In genomic region chr17:78884148-78884870, GRCh38 we compare ENCODE assay signal across 8 cellular contexts. TPM values are rescaled to one million over a fixed set of nuclear protein-coding genes. Genes with fewer than 3 reads are reported as not detected.
DNase-seq lines count a peak whose midpoint lies in the region; ATAC-seq and TF ChIP-seq lines count a peak whose summit lies in the region.
"Had no signal": no experiment of that assay in that cellular context is flagged by ENCODE, and none has a peak within 500 bp of the region (broad histone marks: within the 10 kb centered on the region; RNA-seq: fewer than 3 reads in every experiment).

No MANE protein-coding gene starts in this region.

- TF ChIP-seq RAD21 in neural cell (conservative IDR thresholded peaks at IDR 0.05), result no peak

- H3K27ac ChIP-seq in SJCRH30, result peak overlapping the region; percentile 98
- H3K27ac ChIP-seq in esophagus squamous epithelium, result peak overlapping the region; percentile 78 to 96 (median 92)
- H3K27ac ChIP-seq in neural cell (ENCODE audit: low read length), result peak overlapping the region; percentile 87
- H3K27ac ChIP-seq in vagina, result peak overlapping the region; percentile 99
- H3K27ac ChIP-seq: KMS-11 had no signal

- no peak for ATAC-seq in mucosa of descending colon

- peak overlapping the region; percentile 76 for H3K9ac ChIP-seq in neural cell (ENCODE audit: low read length)
- H3K9ac ChIP-seq: KMS-11 had no signal

- peak overlapping the region; percentile 48 for H3K4me3 ChIP-seq in SJCRH30
- peak overlapping the region in 3 of 4 donors; percentile 16 to 55 (median 29) for H3K4me3 ChIP-seq in esophagus squamous epithelium
- peak overlapping the region; percentile 61 for H3K4me3 ChIP-seq in neural cell (ENCODE audit: low read length)
- H3K4me3 ChIP-seq in vagina, result peak overlapping the region; percentile 34 to 52
- H3K4me3 ChIP-seq in mucosa of descending colon, result no peak overlapping the region

- peaks cover 10% of the 10 kb centered on the region for H3F3A ChIP-seq in neural cell (ENCODE audit: insufficient read depth, low read length, poor library complexity, severe bottlenecking)

- H3K36me3 ChIP-seq in SJCRH30 (no peaks in the 10 kb centered on the region), esophagus squamous epithelium (no peaks in the 10 kb centered on the region), neural cell (ENCODE audit: insufficient read depth, low read length) (no peaks in the 10 kb centered on the region), vagina (no peaks in the 10 kb centered on the region), mucosa of descending colon (ENCODE audit: low read depth) (no peaks in the 10 kb centered on the region)

- H3K4me1 ChIP-seq in SJCRH30 (peaks cover 44% of the 10 kb centered on the region), esophagus squamous epithelium (peaks cover 32 to 86% (median 56%) of the 10 kb centered on the region in 3 donors), vagina (peaks cover 76% of the 10 kb centered on the region), mucosa of descending colon (ENCODE audit: low read depth) (peaks cover 14% of the 10 kb centered on the region)

- TF ChIP-seq CTCF in esophagus squamous epithelium (IDR thresholded peaks at IDR 0.05), result no peak
- TF ChIP-seq CTCF in neural cell (IDR thresholded peaks at IDR 0.05; ENCODE audit: poor library complexity, severe bottlenecking), result no peak
- no peak for TF ChIP-seq CTCF in vagina (IDR thresholded peaks at IDR 0.05)
- TF ChIP-seq CTCF in mucosa of descending colon (IDR thresholded peaks at IDR 0.05), result no peak

- no peaks in the 10 kb centered on the region for H3K9me3 ChIP-seq in SJCRH30 (replicated peaks)
- no peaks in the 10 kb centered on the region for H3K9me3 ChIP-seq in esophagus squamous epithelium
- H3K9me3 ChIP-seq in neural cell (ENCODE audit: low read length), result no peaks in the 10 kb centered on the region
- H3K9me3 ChIP-seq in vagina, result no peaks in the 10 kb centered on the region
- H3K9me3 ChIP-seq in mucosa of descending colon, result no peaks in the 10 kb centered on the region

- peak; percentile 56 to 65 for DNase-seq in SJCRH30
- no peak for DNase-seq in esophagus squamous epithelium (lab: John Stamatoyannopoulos, UW)
- no peak for DNase-seq in vagina (ENCODE audit: extremely low spot score in 2 of 2)
- DNase-seq in NCI-H2081 (lab: John Stamatoyannopoulos, UW), result no peak
- DNase-seq in mucosa of descending colon, result no peak
- no peak for DNase-seq in dedifferentiated amniotic fluid mesenchymal stem cell (ENCODE audit: extremely low spot score)

- peak overlapping the region; percentile 56 for H2AFZ ChIP-seq in neural cell (ENCODE audit: low read depth, low read length)

- H3K9me2 ChIP-seq in neural cell (ENCODE audit: insufficient read depth, low read length), result no peaks in the 10 kb centered on the region

- no peaks in the 10 kb centered on the region for H4K20me1 ChIP-seq in neural cell (ENCODE audit: insufficient read depth)

- TF ChIP-seq POLR2A in esophagus squamous epithelium (IDR thresholded peaks at IDR 0.05), result no peak
- TF ChIP-seq POLR2A in vagina (IDR thresholded peaks at IDR 0.05), result no peak

- peak overlapping the region; percentile 55 for H3K4me2 ChIP-seq in neural cell (ENCODE audit: low read length)
- H3K4me2 ChIP-seq: KMS-11 had no signal

- no peak for TF ChIP-seq EP300 in neural cell (conservative IDR thresholded peaks at IDR 0.05; ENCODE audit: poor library complexity, severe bottlenecking)

- WGBS in esophagus squamous epithelium, 2 donors, result 57 to 75% methylated on average over 7 to 10 of the region's 21 CpGs

- peaks cover 47% of the 10 kb centered on the region for H3K79me2 ChIP-seq in neural cell (replicated peaks; ENCODE audit: insufficient read depth, low read length)

- intact Hi-C loops in esophagus squamous epithelium (cut with DNase I), result no loop called here
- intact Hi-C loops in vagina (cut with DNase I), result loop anchor here (5.0 kb wide), 1 partner anchor 38 kb away; no protein-coding TSS in a partner anchor
- intact Hi-C loops in mucosa of descending colon (cut with DNase I, micrococcal nuclease), result no loop called here

- no peaks in the 10 kb centered on the region for H3K27me3 ChIP-seq in SJCRH30
- H3K27me3 ChIP-seq in esophagus squamous epithelium, result no peaks in the 10 kb centered on the region
- H3K27me3 ChIP-seq in neural cell (ENCODE audit: insufficient read depth, low read depth, low read length), result no peaks in the 10 kb centered on the region
- no peaks in the 10 kb centered on the region for H3K27me3 ChIP-seq in vagina

TF ChIP-seq in neural cell, 6 proteins besides CTCF, POLR2A, EP300 and RAD21:
- TF ChIP-seq EZH2 (IDR thresholded peaks at IDR 0.05; ENCODE audit: borderline replicate concordance, insufficient read depth, low read length, poor library complexity, severe bottlenecking) (no peak), SMC3 (conservative IDR thresholded peaks at IDR 0.05; ENCODE audit: poor library complexity) (no peak), TAF1 (IDR thresholded peaks at IDR 0.05; ENCODE audit: low read depth) (no peak), POLR2AphosphoS5 (IDR thresholded peaks at IDR 0.05) (no peak), MXI1 (conservative IDR thresholded peaks at IDR 0.05; ENCODE audit: poor library complexity, severe bottlenecking) (no peak), REST (IDR thresholded peaks at IDR 0.05; ENCODE audit: borderline replicate concordance) (no peak)

RNA-seq across cellular contexts. Expression of gene CEP295NL, which starts 18.7 kb away (rescaled TPM):
- 1.3 TPM in 2 replicates for total RNA-seq in SJCRH30 (2014; rRNA removed; shearing (Covaris generic))
- total RNA-seq in esophagus squamous epithelium, result 1 to 10 TPM in 2 of 4 donors, under 1 TPM in 2; 0.42 to 6.9 (median 1.1) TPM
- polyA plus RNA-seq in neural cell, result not detected in 2 replicates
- 0.97 and 2.5 TPM in 2 replicates for polyA minus RNA-seq in neural cell
- 7.9 TPM for total RNA-seq in vagina
- total RNA-seq in mucosa of descending colon, result 1 to 10 TPM; 1.4 to 2.5 (median 2.0) TPM

RNA-seq across cellular contexts. Expression of gene TIMP2, which starts 40.9 kb away (rescaled TPM):
- 65.6 and 66.9 TPM in 2 replicates for total RNA-seq in SJCRH30 (2014; rRNA removed; shearing (Covaris generic))
- total RNA-seq in esophagus squamous epithelium, result 100 to 1,000 TPM in 1 of 4 donors, 10 to 100 TPM in 2, 1 to 10 TPM in 1; 6.1 to 154 (median 28.2) TPM
- 25.6 and 26.7 TPM in 2 replicates for polyA plus RNA-seq in neural cell
- 31.7 and 44.1 TPM in 2 replicates for polyA minus RNA-seq in neural cell
- 181 TPM for total RNA-seq in vagina
- 100 to 1,000 TPM in 1 of 3 donors, 10 to 100 TPM in 2; 44.9 to 268 (median 91.3) TPM for total RNA-seq in mucosa of descending colon

RNA-seq across cellular contexts. Expression of gene USP36, which starts 43.7 kb away (rescaled TPM):
- total RNA-seq in SJCRH30 (2014; rRNA removed; shearing (Covaris generic)), result 42.8 and 48.2 TPM in 2 replicates
- 10 to 100 TPM; 13.2 to 38.9 (median 22.4) TPM for total RNA-seq in esophagus squamous epithelium
- 12.8 and 14.4 TPM in 2 replicates for polyA plus RNA-seq in neural cell
- polyA minus RNA-seq in neural cell, result 17.1 and 22.4 TPM in 2 replicates
- total RNA-seq in vagina, result 71.2 TPM
- total RNA-seq in mucosa of descending colon, result 10 to 100 TPM; 36.0 to 67.7 (median 41.4) TPM

Comparison
In these comparisons a context has a peak if more than half of its experiments do, and no peak if none do; other contexts are left out.
1. DNase-seq: peak in SJCRH30 (2 of 2); none in esophagus squamous epithelium (single experiment), vagina (0 of 2), NCI-H2081 (0 of 2), mucosa of descending colon (0 of 3) and dedifferentiated amniotic fluid mesenchymal stem cell (single experiment).
2. Peak in every context shown above with its lines, with median percentiles within 50 percentile points of each other: H3K27ac ChIP-seq.